8 cellular contexts compared by ENCODE assay signal in the genomic region with DNA sequence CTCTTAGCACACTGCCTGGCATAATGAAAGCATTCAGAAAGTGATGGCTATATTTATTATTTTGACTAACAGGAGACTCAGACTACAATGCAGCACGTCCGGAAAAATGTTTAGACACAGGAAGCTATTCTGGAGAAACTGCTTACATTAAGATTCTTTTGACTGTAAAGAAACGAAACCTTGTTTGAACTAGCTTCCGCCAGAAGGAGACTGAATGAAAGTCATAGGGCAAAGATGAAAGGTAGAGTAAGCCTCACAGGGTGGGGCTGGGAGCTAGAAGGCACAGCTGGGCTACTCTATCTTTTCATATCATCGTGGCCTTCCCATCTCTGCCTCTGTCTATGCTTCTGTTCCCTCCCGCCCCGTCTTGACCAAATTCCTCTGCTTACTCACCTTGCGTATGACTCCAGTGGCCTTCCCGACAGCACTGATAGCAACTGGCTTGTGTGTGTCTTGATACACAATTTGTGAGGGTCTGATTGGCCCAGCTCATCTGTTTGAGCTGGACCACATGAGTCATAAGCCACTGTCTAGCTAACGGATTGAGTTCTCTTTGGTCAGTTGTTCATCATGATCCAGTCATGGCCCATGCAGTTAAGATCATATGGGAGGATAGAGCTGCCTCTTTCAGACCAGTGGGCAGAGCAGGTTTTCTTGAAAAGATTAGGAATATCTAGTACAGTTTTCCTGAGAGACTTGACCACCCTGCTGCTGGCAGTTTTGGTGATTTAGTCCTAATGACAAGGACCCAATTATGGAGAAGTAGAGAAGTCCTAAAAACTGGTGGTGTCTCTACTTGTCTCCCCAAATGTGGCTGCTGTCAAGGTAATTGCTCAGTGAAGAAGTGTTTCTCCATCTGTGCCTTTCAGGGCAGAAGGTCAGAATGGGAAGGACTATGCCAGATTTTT.
DNase-seq lines count a peak whose midpoint lies in the region; ATAC-seq and TF ChIP-seq lines count a peak whose summit lies in the region.

No MANE protein-coding gene starts in this region.

- H3K4me3 ChIP-seq in BLaER1 (no peak overlapping the region), lower lobe of right lung (no peak overlapping the region), thymus (ENCODE audit: low read length) (no peak overlapping the region)

- H3K27ac ChIP-seq in BLaER1 (no peak overlapping the region), lower lobe of right lung (peak overlapping the region; percentile 32), thymus (ENCODE audit: low read depth) (peak overlapping the region; percentile 84)

- POLR2A ChIA-PET in activated naive CD8-positive, alpha-beta T cell treated with anti-CD3 and anti-CD28 coated beads, Interleukin-2, amount 10 ng/mL, durations not matched to agents 7 days and 5 days (lab: Charles Lee), result interaction anchor here (0.8 to 3.6 kb wide), 19 partner anchors 9 to 257 kb away, joined by 3 to 38 read pairs (median 6); partner anchors contain the start of genes SLC38A1 and SLC38A2

- no peak overlapping the region for H3K9ac ChIP-seq in BLaER1

- peaks cover 40% of the 10 kb centered on the region for H3K4me1 Mint-ChIP-seq in activated naive CD8-positive, alpha-beta T cell treated with anti-CD3 and anti-CD28 coated beads, Interleukin-2, amount 10 ng/mL, durations not matched to agents 7 days and 5 days
- peaks cover 8% of the 10 kb centered on the region for H3K4me1 Mint-ChIP-seq in CD14-positive monocyte

- peak overlapping the region; percentile 32 for H3K4me2 ChIP-seq in BLaER1

- peak overlapping the region; percentile 96 for H3K27ac Mint-ChIP-seq in activated naive CD8-positive, alpha-beta T cell treated with anti-CD3 and anti-CD28 coated beads, Interleukin-2, amount 10 ng/mL, durations not matched to agents 7 days and 5 days
- H3K27ac Mint-ChIP-seq in CD14-positive monocyte, result peak overlapping the region in 1 of 7 donors; percentile 3

- H3K4me1 ChIP-seq in BLaER1, result peaks cover 18% of the 10 kb centered on the region
- H3K4me1 ChIP-seq in lower lobe of right lung, result peaks cover 30% of the 10 kb centered on the region
- peaks cover 20% of the 10 kb centered on the region for H3K4me1 ChIP-seq in thymus (ENCODE audit: control insufficient read depth, insufficient read depth, low read length)

- intact Hi-C loops in lower lobe of right lung (cut with DNase I) (no loop called here), CD14-positive monocyte (cut with micrococcal nuclease) (no loop called here)

- H3K27me3 ChIP-seq in BLaER1, result no peaks in the 10 kb centered on the region
- H3K27me3 ChIP-seq in lower lobe of right lung (ENCODE audit: low read depth), result no peaks in the 10 kb centered on the region
- no peaks in the 10 kb centered on the region for H3K27me3 ChIP-seq in thymus (ENCODE audit: control insufficient read depth, insufficient read depth)

- peaks cover 2% of the 10 kb centered on the region for H3K9me3 Mint-ChIP-seq in activated naive CD8-positive, alpha-beta T cell treated with anti-CD3 and anti-CD28 coated beads, Interleukin-2, amount 10 ng/mL, durations not matched to agents 7 days and 5 days
- peaks cover 0 to 11% (median 4%) of the 10 kb centered on the region in 7 donors for H3K9me3 Mint-ChIP-seq in CD14-positive monocyte

- peaks cover 35% of the 10 kb centered on the region for H3K36me3 Mint-ChIP-seq in activated naive CD8-positive, alpha-beta T cell treated with anti-CD3 and anti-CD28 coated beads, Interleukin-2, amount 10 ng/mL, durations not matched to agents 7 days and 5 days
- H3K36me3 Mint-ChIP-seq in CD14-positive monocyte, result peaks cover 4 to 5% of the 10 kb centered on the region in 2 donors

- peak overlapping the region; percentile 77 for H3K4me3 Mint-ChIP-seq in activated naive CD8-positive, alpha-beta T cell treated with anti-CD3 and anti-CD28 coated beads, Interleukin-2, amount 10 ng/mL, durations not matched to agents 7 days and 5 days
- peak overlapping the region in 1 of 2 donors; percentile 18 for H3K4me3 Mint-ChIP-seq in CD14-positive monocyte

- WGBS in thymus, result 29% methylated on average over 10 of the region's 10 CpGs

- ATAC-seq in activated naive CD8-positive, alpha-beta T cell treated with anti-CD3 and anti-CD28 coated beads, Interleukin-2, amount 10 ng/mL, durations not matched to agents 7 days and 5 days (ENCODE audit: low read depth), result peak; percentile 96
- ATAC-seq in lower lobe of right lung, result peak in 1 of 2 donors; percentile 19

- TF ChIP-seq CTCF in lower lobe of right lung (IDR thresholded peaks at IDR 0.05) (no peak), CD14-positive monocyte (IDR thresholded peaks at IDR 0.05) (no peak)

- no peaks in the 10 kb centered on the region for H3K27me3 Mint-ChIP-seq in activated naive CD8-positive, alpha-beta T cell treated with anti-CD3 and anti-CD28 coated beads, Interleukin-2, amount 10 ng/mL, durations not matched to agents 7 days and 5 days
- H3K27me3 Mint-ChIP-seq in CD14-positive monocyte (ENCODE audit: low read depth in 3 of 3), result peaks cover 0 to 2% (median 0%) of the 10 kb centered on the region in 3 donors

- no peaks in the 10 kb centered on the region for H4K20me1 ChIP-seq in BLaER1

- DNase-seq in OCI-M2 (lab: John Stamatoyannopoulos, UW; ENCODE audit: unreplicated experiment), result peak; percentile 37
- peak; percentile 54 for DNase-seq in activated naive CD8-positive, alpha-beta T cell treated with anti-CD3 and anti-CD28 coated beads, Interleukin-2, amount 10 ng/mL, durations not matched to agents 7 days and 5 days
- DNase-seq in lower lobe of right lung, result no peak
- DNase-seq in Kasumi-1 (lab: John Stamatoyannopoulos, UW), result no peak
- no peak for DNase-seq in CD14-positive monocyte (ENCODE audit: low spot score)
- DNase-seq in NCI-H2171 (lab: John Stamatoyannopoulos, UW), result no peak

- 0 out of 2 replicates have a peak, but pooled peaks cover 5% of the 10 kb centered on the region for H3K9me3 ChIP-seq in BLaER1
- no peaks in the 10 kb centered on the region for H3K9me3 ChIP-seq in lower lobe of right lung
- no peaks in the 10 kb centered on the region for H3K9me3 ChIP-seq in thymus (ENCODE audit: control insufficient read depth)

- no peaks in the 10 kb centered on the region for H3K36me3 ChIP-seq in BLaER1
- no peaks in the 10 kb centered on the region for H3K36me3 ChIP-seq in lower lobe of right lung
- H3K36me3 ChIP-seq in thymus (ENCODE audit: control insufficient read depth, insufficient read depth), result no peaks in the 10 kb centered on the region

Comparison
In these comparisons a context has a peak if more than half of its experiments do, and no peak if none do; other contexts are left out.
1. DNase-seq: peak in OCI-M2 (single experiment) and activated naive CD8-positive, alpha-beta T cell treated with anti-CD3 and anti-CD28 coated beads, Interleukin-2, amount 10 ng/mL, durations not matched to agents 7 days and 5 days (single experiment); none in lower lobe of right lung (single experiment), Kasumi-1 (0 of 2), CD14-positive monocyte (single experiment) and NCI-H2171 (single experiment).